In the genomic region with DNA sequence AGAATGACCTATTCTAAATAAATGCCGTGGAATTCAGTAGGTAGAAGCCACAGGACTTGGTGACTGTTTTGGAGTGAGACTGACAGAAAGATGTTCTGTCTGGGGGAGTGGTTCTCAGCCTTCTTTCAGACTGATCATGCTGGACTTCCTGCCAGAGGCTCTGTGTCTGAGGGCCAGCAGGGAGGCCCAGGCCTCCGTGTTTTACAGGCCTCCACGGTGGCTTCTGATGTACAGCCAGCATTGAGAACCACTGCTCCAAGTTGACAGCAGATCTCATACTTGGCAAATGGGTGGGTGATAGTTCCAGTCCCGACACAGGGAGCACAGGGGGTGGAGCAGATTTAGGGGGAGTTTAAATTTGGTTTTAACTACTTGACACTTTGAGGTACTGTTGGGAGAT, we compare ENCODE assay signal across 19 cellular contexts. TPM values are rescaled to one million over a fixed set of nuclear protein-coding genes. Genes with fewer than 3 reads are reported as not detected.
"Had no signal": no experiment of that assay in that cellular context is flagged by ENCODE, and none has a peak within 500 bp of the region (broad histone marks: within the 10 kb centered on the region; RNA-seq: fewer than 3 reads in every experiment).

No MANE protein-coding gene starts in this region.

- H3K36me3 Mint-ChIP-seq: activated naive CD8-positive, alpha-beta T cell treated with anti-CD3 and anti-CD28 coated beads, Interleukin-2, amount 10 ng/mL, durations not matched to agents 7 days and 5 days had no signal

- H3K4me3 Mint-ChIP-seq: activated naive CD8-positive, alpha-beta T cell treated with anti-CD3 and anti-CD28 coated beads, Interleukin-2, amount 10 ng/mL, durations not matched to agents 7 days and 5 days; T-helper 17 cell; WTC11 had no signal

- ATAC-seq: T-helper 17 cell, WTC11 had no signal

- DNase-seq: activated CD4-positive, alpha-beta T cell treated with anti-CD3 and anti-CD28 coated beads for 48 hours; activated CD4-positive, alpha-beta T cell treated with anti-CD3 and anti-CD28 coated beads, Interleukin-2, amount 50 U/mL, for 4 hours; activated CD4-positive, CD25-positive, alpha-beta regulatory T cell treated with anti-CD3 and anti-CD28 coated beads, Interleukin-2, amount 50 U/mL, for 72 hours; activated naive CD4-positive, alpha-beta T cell treated with anti-CD3 and anti-CD28 coated beads, Interleukin-2, amount 50 U/mL, for 16 hours; activated naive CD8-positive, alpha-beta T cell treated with anti-CD3 and anti-CD28 coated beads, Interleukin-2, amount 10 ng/mL, durations not matched to agents 7 days and 5 days; activated T-cell treated with anti-CD3 and anti-CD28 coated beads, Interleukin-2, amount 50 U/mL, for 1 hour; anterior cingulate cortex; Karpas-422; NCI-H1048; NCI-H1930; NCI-H345; NCI-H510A; NCI-H526 treated with DMSO at 0.1 percent for 48 hours; NCI-H82; SIG-M5; T-helper 17 cell; T-helper 9 cell had no signal

- H3K27ac Mint-ChIP-seq: activated naive CD8-positive, alpha-beta T cell treated with anti-CD3 and anti-CD28 coated beads, Interleukin-2, amount 10 ng/mL, durations not matched to agents 7 days and 5 days; WTC11 had no signal

- H3K9me3 Mint-ChIP-seq: activated naive CD8-positive, alpha-beta T cell treated with anti-CD3 and anti-CD28 coated beads, Interleukin-2, amount 10 ng/mL, durations not matched to agents 7 days and 5 days had no signal

RNA-seq across cellular contexts. Expression of a gene that starts 6.7 kb away (rescaled TPM):
- total RNA-seq: OCI-LY7 had no signal
